In genomic region chr3:183489455-183490210, GRCh38 we compare ENCODE assay signal across 14 cellular contexts.
DNase-seq lines count a peak whose midpoint lies in the region; ATAC-seq and TF ChIP-seq lines count a peak whose summit lies in the region.
"Had no signal": no experiment of that assay in that cellular context is flagged by ENCODE, and none has a peak within 500 bp of the region (broad histone marks: within the 10 kb centered on the region; RNA-seq: fewer than 3 reads in every experiment).

No MANE protein-coding gene starts in this region.

- no peak overlapping the region for H3K4me3 Mint-ChIP-seq in activated B cell treated with CpG ODN at 0.5 μM for 24 hours
- H3K4me3 Mint-ChIP-seq in CD8-positive, alpha-beta memory T cell: no peak overlapping the region
- H3K4me3 Mint-ChIP-seq: activated CD8-positive, alpha-beta T cell treated with anti-CD3 and anti-CD28 coated beads, Interleukin-2, amount 10 ng/mL, durations not matched to agents 7 days and 5 days; activated naive CD4-positive, alpha-beta T cell treated with anti-CD3 and anti-CD28 coated beads, Interleukin-2, amount 10 ng/mL, durations not matched to agents 7 days and 5 days; T-helper 2 cell treated with Interferon-gamma antibody and Interleukin-4, amounts not matched to agents 5 μg/mL and 100 μg/mL, for 36 hours had no signal

- H2AFZ ChIP-seq in osteoblast (ENCODE audit: low read length): no peak overlapping the region

- no peaks in the 10 kb centered on the region for H3K27me3 Mint-ChIP-seq in activated B cell treated with CpG ODN at 0.5 μM for 24 hours
- no peaks in the 10 kb centered on the region for H3K27me3 Mint-ChIP-seq in CD8-positive, alpha-beta memory T cell
- H3K27me3 Mint-ChIP-seq: activated naive CD4-positive, alpha-beta T cell treated with anti-CD3 and anti-CD28 coated beads, Interleukin-2, amount 10 ng/mL, durations not matched to agents 7 days and 5 days had no signal

- H3K27ac ChIP-seq in psoas muscle: peak overlapping the region; percentile 87
- no peak overlapping the region for H3K27ac ChIP-seq in CD8-positive, alpha-beta memory T cell (ENCODE audit: low read depth, low read length)
- H3K27ac ChIP-seq in osteoblast (ENCODE audit: low read depth, low read length): no peak overlapping the region

- POLR2A ChIA-PET in activated B cell treated with CpG ODN at 0.5 μM for 24 hours (lab: Charles Lee): interaction anchor here (1.5 kb wide), 1 partner anchor 10 kb away, joined by 3 read pairs; no protein-coding TSS in a partner anchor
- POLR2A ChIA-PET in CD8-positive, alpha-beta memory T cell (lab: Charles Lee): no interaction called here

- CTCF ChIA-PET in activated B cell treated with CpG ODN at 0.5 μM for 24 hours (lab: Charles Lee): no interaction called here
- CTCF ChIA-PET in CD8-positive, alpha-beta memory T cell (lab: Charles Lee): no interaction called here

- DNase-seq in DMS53 (lab: John Stamatoyannopoulos, UW) (peak; percentile 20), DMS53 treated with DMSO at 0.1 percent for 48 hours (lab: John Stamatoyannopoulos, UW; ENCODE audit: unreplicated experiment) (no peak), activated B cell treated with CpG ODN at 0.5 μM for 24 hours (no peak), fibroblast of peridontal ligament (ENCODE audit: extremely low read depth) (peak; percentile 56), psoas muscle (no peak), glomerular visceral epithelial cell (ENCODE audit: extremely low spot score) (no peak), osteoblast (ENCODE audit: insufficient read length, low spot score, missing footprints) (no peak)
- no peak for DNase-seq in CD8-positive, alpha-beta memory T cell
- DNase-seq: 8988T; activated CD8-positive, alpha-beta T cell treated with anti-CD3 and anti-CD28 coated beads, Interleukin-2, amount 10 ng/mL, durations not matched to agents 7 days and 5 days; activated naive CD4-positive, alpha-beta T cell treated with anti-CD3 and anti-CD28 coated beads, Interleukin-2, amount 10 ng/mL, durations not matched to agents 7 days and 5 days; glutamatergic neuron; MM.1S had no signal

- H3K9me3 ChIP-seq in psoas muscle (no peaks in the 10 kb centered on the region), osteoblast (ENCODE audit: low read depth, low read length) (no peaks in the 10 kb centered on the region)
- no peaks in the 10 kb centered on the region for H3K9me3 ChIP-seq in CD8-positive, alpha-beta memory T cell (ENCODE audit: low read length)

- peak overlapping the region; percentile 43 for H3K27ac Mint-ChIP-seq in activated B cell treated with CpG ODN at 0.5 μM for 24 hours
- peak overlapping the region in 1 of 8 donors; percentile 27 for H3K27ac Mint-ChIP-seq in CD8-positive, alpha-beta memory T cell
- H3K27ac Mint-ChIP-seq: activated CD8-positive, alpha-beta T cell treated with anti-CD3 and anti-CD28 coated beads, Interleukin-2, amount 10 ng/mL, durations not matched to agents 7 days and 5 days; activated naive CD4-positive, alpha-beta T cell treated with anti-CD3 and anti-CD28 coated beads, Interleukin-2, amount 10 ng/mL, durations not matched to agents 7 days and 5 days; T-helper 2 cell treated with Interferon-gamma antibody and Interleukin-4, amounts not matched to agents 5 μg/mL and 100 μg/mL, for 36 hours had no signal

- ATAC-seq in activated B cell treated with CpG ODN at 0.5 μM for 24 hours (ENCODE audit: low read depth) (no peak), psoas muscle (peak; percentile 82 to 91 (median 85))
- ATAC-seq: activated CD8-positive, alpha-beta T cell treated with anti-CD3 and anti-CD28 coated beads, Interleukin-2, amount 10 ng/mL, durations not matched to agents 7 days and 5 days had no signal

- H3K4me1 ChIP-seq in psoas muscle (peaks cover 27% of the 10 kb centered on the region), osteoblast (ENCODE audit: insufficient read depth, low read length) (peaks cover 19% of the 10 kb centered on the region)
- no peaks in the 10 kb centered on the region for H3K4me1 ChIP-seq in CD8-positive, alpha-beta memory T cell (ENCODE audit: insufficient read depth, low read length)

- H3K4me3 ChIP-seq in psoas muscle: peak overlapping the region; percentile 37
- H3K4me3 ChIP-seq in CD8-positive, alpha-beta memory T cell (ENCODE audit: low read length): no peak overlapping the region
- H3K4me3 ChIP-seq in osteoblast (ENCODE audit: insufficient read depth, low read length): no peak overlapping the region

- TF ChIP-seq CTCF in activated B cell treated with CpG ODN at 0.5 μM for 24 hours (IDR thresholded peaks at IDR 0.05) (no peak), psoas muscle (IDR thresholded peaks at IDR 0.05) (no peak), osteoblast (IDR thresholded peaks at IDR 0.05; ENCODE audit: extremely low read depth, low read depth, low read length) (no peak)

- no peaks in the 10 kb centered on the region for H3K27me3 ChIP-seq in psoas muscle (ENCODE audit: insufficient read depth in 3 of 3, low read length in 2 of 3)
- H3K27me3 ChIP-seq in CD8-positive, alpha-beta memory T cell (ENCODE audit: insufficient read depth, low read length, poor library complexity, severe bottlenecking): no peaks in the 10 kb centered on the region
- no peaks in the 10 kb centered on the region for H3K27me3 ChIP-seq in osteoblast (ENCODE audit: insufficient read depth, low read length)

- no peak overlapping the region for H3K4me2 ChIP-seq in osteoblast (ENCODE audit: insufficient read depth, low read length)

- no peaks in the 10 kb centered on the region for H4K20me1 ChIP-seq in osteoblast (ENCODE audit: insufficient read depth, low read length)

- H3K9me3 Mint-ChIP-seq in activated B cell treated with CpG ODN at 0.5 μM for 24 hours: no peaks in the 10 kb centered on the region
- no peaks in the 10 kb centered on the region for H3K9me3 Mint-ChIP-seq in CD8-positive, alpha-beta memory T cell
- H3K9me3 Mint-ChIP-seq: activated naive CD4-positive, alpha-beta T cell treated with anti-CD3 and anti-CD28 coated beads, Interleukin-2, amount 10 ng/mL, durations not matched to agents 7 days and 5 days; T-helper 2 cell treated with Interferon-gamma antibody and Interleukin-4, amounts not matched to agents 5 μg/mL and 100 μg/mL, for 36 hours had no signal

- H3K36me3 Mint-ChIP-seq in activated B cell treated with CpG ODN at 0.5 μM for 24 hours (ENCODE audit: low read depth): peaks cover 54% of the 10 kb centered on the region
- H3K36me3 Mint-ChIP-seq in CD8-positive, alpha-beta memory T cell: peaks cover 0 to 52% (median 13%) of the 10 kb centered on the region in 3 donors

- intact Hi-C loops in activated B cell treated with CpG ODN at 0.5 μM for 24 hours (cut with micrococcal nuclease) (no loop called here), psoas muscle (cut with DNase I) (loop anchor here in 1 of 2 donors (5.0 kb wide), 1 partner anchor 143 kb away; no protein-coding TSS in a partner anchor)

- H3K79me2 ChIP-seq in osteoblast (ENCODE audit: insufficient read depth, low read length): no peaks in the 10 kb centered on the region

- no peaks in the 10 kb centered on the region for H3K36me3 ChIP-seq in psoas muscle (ENCODE audit: insufficient read depth in 1 of 2, low read depth in 1 of 2)
- no peaks in the 10 kb centered on the region for H3K36me3 ChIP-seq in CD8-positive, alpha-beta memory T cell (ENCODE audit: insufficient read depth, low read length)
- H3K36me3 ChIP-seq in osteoblast (ENCODE audit: insufficient read depth, low read length): no peaks in the 10 kb centered on the region

- 35 to 44% (median 43%) methylated on average over 6 of the region's 6 CpGs for WGBS in psoas muscle, 3 donors

- peaks cover 21% of the 10 kb centered on the region for H3K4me1 Mint-ChIP-seq in activated B cell treated with CpG ODN at 0.5 μM for 24 hours
- no peaks in the 10 kb centered on the region for H3K4me1 Mint-ChIP-seq in CD8-positive, alpha-beta memory T cell

Comparison
In these comparisons a context has a peak if more than half of its experiments do, and no peak if none do; other contexts are left out.
1. DNase-seq: peak in DMS53 (single experiment) and fibroblast of peridontal ligament (single experiment); none in DMS53 treated with DMSO at 0.1 percent for 48 hours (single experiment), activated B cell treated with CpG ODN at 0.5 μM for 24 hours (single experiment), psoas muscle (0 of 2), CD8-positive, alpha-beta memory T cell (0 of 5), glomerular visceral epithelial cell (single experiment) and osteoblast (single experiment).